20 cellular contexts compared by ENCODE assay signal in the genomic region with DNA sequence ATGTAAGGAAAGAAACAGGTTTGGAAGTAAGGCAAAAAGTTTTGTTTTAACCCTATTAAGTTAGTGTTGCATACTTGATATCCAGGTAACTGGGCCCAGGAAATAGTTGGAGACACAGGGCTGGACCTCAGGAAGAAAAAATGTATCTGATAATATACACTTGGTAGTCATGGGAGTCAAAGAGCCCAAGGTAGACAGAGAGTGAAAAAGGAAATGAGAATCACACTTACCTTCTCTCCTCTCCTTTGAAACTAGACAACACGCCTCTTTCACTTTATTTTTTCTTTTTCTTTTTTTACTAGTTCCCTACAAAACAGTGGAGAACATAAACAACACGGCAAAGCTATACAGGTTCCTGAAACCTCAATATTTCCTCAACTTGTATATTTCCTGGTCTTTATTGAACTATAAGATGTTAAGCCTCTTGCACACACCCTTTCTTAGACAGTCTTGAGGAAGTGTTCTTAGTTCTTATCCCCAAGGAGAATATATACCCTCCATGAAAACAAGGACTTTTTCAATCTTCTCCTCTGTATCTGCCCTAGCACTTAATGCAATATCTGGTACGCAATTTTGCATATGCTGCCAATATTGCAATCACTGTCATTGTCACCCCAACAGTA. TPM values are rescaled to one million over a fixed set of nuclear protein-coding genes. Genes with fewer than 3 reads are reported as not detected.
DNase-seq lines count a peak whose midpoint lies in the region; ATAC-seq, FAIRE-seq and TF ChIP-seq lines count a peak whose summit lies in the region.
"Had no signal": no experiment of that assay in that cellular context is flagged by ENCODE, and none has a peak within 500 bp of the region (broad histone marks: within the 10 kb centered on the region; RNA-seq: fewer than 3 reads in every experiment).

No MANE protein-coding gene starts in this region.

- no peak for TF ChIP-seq EP300 in A549 (IDR thresholded peaks at IDR 0.05)

- peaks cover 2% of the 10 kb centered on the region for H3K36me3 Mint-ChIP-seq in astrocyte (ENCODE audit: low read depth, unreplicated experiment)
- no peaks in the 10 kb centered on the region for H3K36me3 Mint-ChIP-seq in memory B cell
- H3K36me3 Mint-ChIP-seq: CD14-positive monocyte; CD4-positive, alpha-beta memory T cell; IgD-negative memory B cell had no signal

- H3K4me1 Mint-ChIP-seq in astrocyte (ENCODE audit: low read depth, unreplicated experiment) (no peaks in the 10 kb centered on the region), memory B cell (peaks cover 4% of the 10 kb centered on the region)
- H3K4me1 Mint-ChIP-seq: CD14-positive monocyte; CD4-positive, alpha-beta memory T cell; GM23338; IgD-negative memory B cell had no signal

- TF ChIP-seq CTCF in A549 (IDR thresholded peaks at IDR 0.05) (no peak), astrocyte (IDR thresholded peaks at IDR 0.05; ENCODE audit: insufficient read depth, low read depth, low read length) (no peak), osteoblast (IDR thresholded peaks at IDR 0.05; ENCODE audit: extremely low read depth, low read depth, low read length) (no peak)

- H3K36me3 ChIP-seq in astrocyte (ENCODE audit: insufficient read depth, low read length) (no peaks in the 10 kb centered on the region), osteoblast (ENCODE audit: insufficient read depth, low read length) (no peaks in the 10 kb centered on the region)
- H3K36me3 ChIP-seq: BLaER1 had no signal

- H3K4me3 ChIP-seq in A549: no peak overlapping the region
- no peak overlapping the region for H3K4me3 ChIP-seq in astrocyte (ENCODE audit: insufficient read depth, low read depth, low read length)
- H3K4me3 ChIP-seq in osteoblast (ENCODE audit: insufficient read depth, low read length): no peak overlapping the region
- H3K4me3 ChIP-seq: BLaER1, GM23338 had no signal

- no peak for DNase-seq in A549 (ENCODE audit: low read depth in 1 of 2, low spot score in 1 of 2)
- no peak for DNase-seq in astrocyte (ENCODE audit: low read depth)
- DNase-seq in memory B cell (ENCODE audit: low spot score in 2 of 2): no peak
- DNase-seq in posterior vena cava (ENCODE audit: low spot score): no peak
- no peak for DNase-seq in osteoblast (ENCODE audit: insufficient read length, low spot score, missing footprints)
- no peak for DNase-seq in D341Med (ENCODE audit: low spot score)
- DNase-seq: CD4-positive, alpha-beta memory T cell; DMS 273 treated with DMSO at 0.1 percent for 48 hours; HCEC 1CT; KBM-7 had no signal

- H3K79me2 ChIP-seq in astrocyte (ENCODE audit: insufficient read depth, low read length) (no peaks in the 10 kb centered on the region), osteoblast (ENCODE audit: insufficient read depth, low read length) (no peaks in the 10 kb centered on the region)

- no peak overlapping the region for H3K9ac ChIP-seq in astrocyte (ENCODE audit: low read length)
- H3K9ac ChIP-seq: BLaER1 had no signal

- intact Hi-C loops in posterior vena cava (cut with DNase I): no loop called here

- H3K9me3 Mint-ChIP-seq in astrocyte (ENCODE audit: unreplicated experiment) (peaks cover 2% of the 10 kb centered on the region), memory B cell (no peaks in the 10 kb centered on the region)
- H3K9me3 Mint-ChIP-seq: CD14-positive monocyte, GM23338, IgD-negative memory B cell had no signal

- H2AFZ ChIP-seq in astrocyte (ENCODE audit: low read depth, low read length) (no peak overlapping the region), osteoblast (ENCODE audit: low read length) (no peak overlapping the region)
- H2AFZ ChIP-seq: GM23338 had no signal

- H3K9me3 ChIP-seq in A549: no peaks in the 10 kb centered on the region
- H3K9me3 ChIP-seq in astrocyte (ENCODE audit: insufficient read depth, low read depth, low read length): no peaks in the 10 kb centered on the region
- H3K9me3 ChIP-seq in osteoblast (ENCODE audit: low read depth, low read length): no peaks in the 10 kb centered on the region
- H3K9me3 ChIP-seq: BLaER1 had no signal

- H3K27me3 Mint-ChIP-seq in astrocyte (ENCODE audit: low read depth, unreplicated experiment) (peaks cover 3% of the 10 kb centered on the region), memory B cell (peaks cover 8% of the 10 kb centered on the region)

- ATAC-seq in A549 (no peak), GM18867 (IDR thresholded peaks at IDR 0.05; ENCODE audit: unreplicated experiment) (peak; percentile 49), memory B cell (ENCODE audit: low read depth) (no peak)
- ATAC-seq: GM23338, HepG2 had no signal

- no peak for TF ChIP-seq POLR2A in A549 (IDR thresholded peaks at IDR 0.05; ENCODE audit: low read length)

- H3K4me2 ChIP-seq in A549: no peak overlapping the region
- H3K4me2 ChIP-seq in astrocyte (ENCODE audit: low read length): no peak overlapping the region
- H3K4me2 ChIP-seq in osteoblast (ENCODE audit: insufficient read depth, low read length): no peak overlapping the region
- H3K4me2 ChIP-seq: BLaER1, GM23338 had no signal

- H3K27ac ChIP-seq in A549: no peak overlapping the region
- no peak overlapping the region for H3K27ac ChIP-seq in astrocyte (ENCODE audit: low read depth, low read length)
- no peak overlapping the region for H3K27ac ChIP-seq in osteoblast (ENCODE audit: low read depth, low read length)
- H3K27ac ChIP-seq: 22Rv1, BLaER1 had no signal

- H3K27ac Mint-ChIP-seq in astrocyte (ENCODE audit: unreplicated experiment) (no peak overlapping the region), memory B cell (peak overlapping the region; percentile 23)
- H3K27ac Mint-ChIP-seq: CD14-positive monocyte; CD4-positive, alpha-beta memory T cell; GM23338; IgD-negative memory B cell had no signal

- H4K20me1 ChIP-seq in astrocyte (ENCODE audit: insufficient read depth, low read length): no peaks in the 10 kb centered on the region
- H4K20me1 ChIP-seq in osteoblast (ENCODE audit: insufficient read depth, low read length): no peaks in the 10 kb centered on the region
- H4K20me1 ChIP-seq: BLaER1 had no signal

- H3K27me3 ChIP-seq in astrocyte (ENCODE audit: insufficient read depth, low read length) (no peaks in the 10 kb centered on the region), osteoblast (ENCODE audit: insufficient read depth, low read length) (peaks cover 2% of the 10 kb centered on the region)
- H3K27me3 ChIP-seq: BLaER1 had no signal

- H3K4me1 ChIP-seq in A549 (no peaks in the 10 kb centered on the region), astrocyte (ENCODE audit: insufficient read depth, low read length) (no peaks in the 10 kb centered on the region), osteoblast (ENCODE audit: insufficient read depth, low read length) (no peaks in the 10 kb centered on the region)
- H3K4me1 ChIP-seq: BLaER1 had no signal

- no peak for TF ChIP-seq RAD21 in A549 (conservative IDR thresholded peaks at IDR 0.05 in 1 of 2, IDR thresholded peaks at IDR 0.05 in 1 of 2)

- POLR2A ChIA-PET in A549 (lab: Yijun Ruan, JAX): no interaction called here

- FAIRE-seq in A549 (lab: Jason Lieb, UNC): peak; percentile 77
- FAIRE-seq in astrocyte (lab: Jason Lieb, UNC): peak; percentile 69
- FAIRE-seq: G401.6, GM19239, H54, HepG2 had no signal

- CTCF ChIA-PET in A549 (lab: Yijun Ruan, JAX): no interaction called here

- H3K4me3 Mint-ChIP-seq in astrocyte (ENCODE audit: unreplicated experiment) (no peak overlapping the region), memory B cell (no peak overlapping the region)
- H3K4me3 Mint-ChIP-seq: CD14-positive monocyte; CD4-positive, alpha-beta memory T cell; GM23338; IgD-negative memory B cell had no signal

- 48% methylated on average over 3 of the region's 3 CpGs for WGBS in A549 (ENCODE audit: missing lambda C conversion rate)

TF ChIP-seq in A549, 52 proteins besides CTCF, POLR2A, EP300 and RAD21 (continues in another document):
- TF ChIP-seq MAZ (IDR thresholded peaks at IDR 0.05; ENCODE audit: borderline replicate concordance, low read depth, low read length) (no peak), ESRRA (IDR thresholded peaks at IDR 0.05; ENCODE audit: borderline replicate concordance, low read length) (no peak), MAX (IDR thresholded peaks at IDR 0.05) (no peak), CBX8 (IDR thresholded peaks at IDR 0.05) (no peak), SREBF2 (IDR thresholded peaks at IDR 0.05) (no peak), TFCP2L1 (CRISPR knock-in tag; IDR thresholded peaks at IDR 0.05) (no peak), MYC (IDR thresholded peaks at IDR 0.05; ENCODE audit: borderline replicate concordance, low read length) (no peak), ZC3H11A (IDR thresholded peaks at IDR 0.05) (no peak), HEYL (CRISPR knock-in tag; IDR thresholded peaks at IDR 0.05) (no peak), HOXB5 (CRISPR knock-in tag; IDR thresholded peaks at IDR 0.05) (no peak), MAFK (IDR thresholded peaks at IDR 0.05; ENCODE audit: partially characterized antibody) (no peak), KDM5A (IDR thresholded peaks at IDR 0.05) (no peak), BHLHE40 (IDR thresholded peaks at IDR 0.05; ENCODE audit: low read depth, low read length) (no peak), FOSB (CRISPR knock-in tag; IDR thresholded peaks at IDR 0.05) (no peak), JUNB (IDR thresholded peaks at IDR 0.05) (no peak), CHD2 (IDR thresholded peaks at IDR 0.05; ENCODE audit: low read length, partially characterized antibody) (no peak), RFX5 (IDR thresholded peaks at IDR 0.05) (no peak)
- TF ChIP-seq, protein P1, sequence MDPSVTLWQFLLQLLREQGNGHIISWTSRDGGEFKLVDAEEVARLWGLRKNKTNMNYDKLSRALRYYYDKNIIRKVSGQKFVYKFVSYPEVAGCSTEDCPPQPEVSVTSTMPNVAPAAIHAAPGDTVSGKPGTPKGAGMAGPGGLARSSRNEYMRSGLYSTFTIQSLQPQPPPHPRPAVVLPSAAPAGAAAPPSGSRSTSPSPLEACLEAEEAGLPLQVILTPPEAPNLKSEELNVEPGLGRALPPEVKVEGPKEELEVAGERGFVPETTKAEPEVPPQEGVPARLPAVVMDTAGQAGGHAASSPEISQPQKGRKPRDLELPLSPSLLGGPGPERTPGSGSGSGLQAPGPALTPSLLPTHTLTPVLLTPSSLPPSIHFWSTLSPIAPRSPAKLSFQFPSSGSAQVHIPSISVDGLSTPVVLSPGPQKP (IDR thresholded peaks at IDR 0.05; ENCODE audit: low read depth, low read length): no peak

RNA-seq across cellular contexts. Expression of gene SYTL4, which starts 27.2 kb away (rescaled TPM):
- 3.9 and 4.3 TPM in 2 replicates for polyA plus RNA-seq in A549 (2011; rRNA removed)
- 0.86 and 1.1 TPM in 2 replicates for polyA plus RNA-seq in A549 (2012; cell fraction: cytosol; rRNA removed)
- polyA plus RNA-seq in A549 (2012; cell fraction: nucleus; rRNA removed): 1.6 and 2.3 TPM in 2 replicates
- 3.1 to 3.6 TPM (median 3.3 TPM) in 3 replicates for polyA plus RNA-seq in A549 (2017; fragmentation: RNase III; extraction: RNeasy Plus Mini Kit Qiagen cat#74134 plus additional on column Dnase treatment)
- polyA minus RNA-seq in A549 (2011; rRNA and poly(A)+ RNA removed): 1.5 and 2.6 TPM in 2 replicates
- 3.3 and 4.1 TPM in 2 replicates for total RNA-seq in astrocyte
- total RNA-seq in posterior vena cava: 10 to 100 TPM in 1 of 2 donors, 1 to 10 TPM in 1; 7.1 to 10.6 TPM
- total RNA-seq in osteoblast: 2.9 TPM in 2 replicates
- total RNA-seq: CD4-positive, alpha-beta memory T cell had no signal
- polyA plus RNA-seq: CD4-positive, alpha-beta memory T cell; GM23338 had no signal
